ENCODE assay signal across 1 cellular context in genomic region chr9:122226142-122226757, GRCh38.
TF ChIP-seq lines count a peak whose summit lies in the region.

No MANE protein-coding gene starts in this region.

TF ChIP-seq in endothelial cell of umbilical vein, 7 proteins besides CTCF, POLR2A, EP300 and RAD21 (continued from another document):
- no peak for TF ChIP-seq POLR2AphosphoS5 (IDR thresholded peaks at IDR 0.05; ENCODE audit: insufficient read depth, low read depth, low read length)
- no peak for TF ChIP-seq JUN (IDR thresholded peaks at IDR 0.05; ENCODE audit: borderline replicate concordance, insufficient read depth, insufficient read length, low read depth)
